ENCODE assay signal across 10 cellular contexts in genomic region chr4:55125763-55126541, GRCh38. TPM values are rescaled to one million over a fixed set of nuclear protein-coding genes. Genes with fewer than 3 reads are reported as not detected.
A peak's percentile ranks its signal among the peaks of the same experiment; 100 is the strongest.
DNase-seq lines count a peak whose midpoint lies in the region; ATAC-seq and TF ChIP-seq lines count a peak whose summit lies in the region.
"Had no signal": no experiment of that assay in that cellular context is flagged by ENCODE, and none has a peak within 500 bp of the region (broad histone marks: within the 10 kb centered on the region; RNA-seq: fewer than 3 reads in every experiment).

No MANE protein-coding gene starts in this region.

- TF ChIP-seq CTCF in vagina (IDR thresholded peaks at IDR 0.05) = no peak

- no peaks in the 10 kb centered on the region for H3K4me1 Mint-ChIP-seq in T-helper 2 cell treated with Interferon-gamma antibody and Interleukin-4, amounts not matched to agents 5 μg/mL and 100 μg/mL, for 36 hours (ENCODE audit: low read depth)
- H3K4me1 Mint-ChIP-seq: memory B cell had no signal

- no peaks in the 10 kb centered on the region for H3K9me3 ChIP-seq in vagina

- H3K27ac Mint-ChIP-seq in T-helper 2 cell treated with Interferon-gamma antibody and Interleukin-4, amounts not matched to agents 5 μg/mL and 100 μg/mL, for 36 hours = no peak overlapping the region
- H3K27ac Mint-ChIP-seq in activated naive CD4-positive, alpha-beta T cell treated with anti-CD3 and anti-CD28 coated beads, Interleukin-2, amount 50 U/mL, for 72 hours = no peak overlapping the region
- H3K27ac Mint-ChIP-seq: memory B cell had no signal

- no peaks in the 10 kb centered on the region for H3K36me3 ChIP-seq in vagina

- H3K4me3 ChIP-seq in vagina = peak overlapping the region; percentile 43

- no peak overlapping the region for H3K27ac ChIP-seq in vagina

- no peak overlapping the region for H3K4me3 Mint-ChIP-seq in T-helper 2 cell treated with Interferon-gamma antibody and Interleukin-4, amounts not matched to agents 5 μg/mL and 100 μg/mL, for 36 hours
- H3K4me3 Mint-ChIP-seq: memory B cell had no signal

- no peaks in the 10 kb centered on the region for H3K36me3 Mint-ChIP-seq in T-helper 2 cell treated with Interferon-gamma antibody and Interleukin-4, amounts not matched to agents 5 μg/mL and 100 μg/mL, for 36 hours (ENCODE audit: low read depth)
- H3K36me3 Mint-ChIP-seq in activated naive CD4-positive, alpha-beta T cell treated with anti-CD3 and anti-CD28 coated beads, Interleukin-2, amount 50 U/mL, for 72 hours = peaks cover 8 to 15% of the 10 kb centered on the region in 2 donors
- H3K36me3 Mint-ChIP-seq: memory B cell had no signal

- TF ChIP-seq POLR2A in vagina (IDR thresholded peaks at IDR 0.05) = no peak

- H3K9me3 Mint-ChIP-seq in T-helper 2 cell treated with Interferon-gamma antibody and Interleukin-4, amounts not matched to agents 5 μg/mL and 100 μg/mL, for 36 hours = no peaks in the 10 kb centered on the region
- H3K9me3 Mint-ChIP-seq in activated naive CD4-positive, alpha-beta T cell treated with anti-CD3 and anti-CD28 coated beads, Interleukin-2, amount 50 U/mL, for 72 hours = no peaks in the 10 kb centered on the region

- peaks cover 17% of the 10 kb centered on the region for H3K4me1 ChIP-seq in vagina

- intact Hi-C loops in Right ventricle myocardium inferior (cut with DNase I) = loop anchor here (2.0 kb wide), 1 partner anchor 53 kb away; no protein-coding TSS in a partner anchor
- intact Hi-C loops in cardiac septum (cut with DNase I) = no loop called here
- intact Hi-C loops in vagina (cut with DNase I) = no loop called here

- H3K27me3 ChIP-seq in vagina = no peaks in the 10 kb centered on the region

- peaks cover 46% of the 10 kb centered on the region for H3K27me3 Mint-ChIP-seq in T-helper 2 cell treated with Interferon-gamma antibody and Interleukin-4, amounts not matched to agents 5 μg/mL and 100 μg/mL, for 36 hours (ENCODE audit: low read depth)

- ATAC-seq in Right ventricle myocardium inferior = peak; percentile 51
- ATAC-seq in activated naive CD4-positive, alpha-beta T cell treated with anti-CD3 and anti-CD28 coated beads, Interleukin-2, amount 50 U/mL, for 72 hours = no peak

- DNase-seq in Right ventricle myocardium inferior (ENCODE audit: missing footprints) (no peak), cardiac septum (ENCODE audit: low spot score) (no peak), dermis blood vessel endothelial cell (peak; percentile 41), lung microvascular endothelial cell (ENCODE audit: low read depth in 2 of 2) (peak; percentile 27 to 34), vagina (ENCODE audit: extremely low spot score in 2 of 2) (no peak), GM19238 (ENCODE audit: insufficient read length, low spot score) (no peak)
- no peak for DNase-seq in T-helper 2 cell treated with Interferon-gamma antibody and Interleukin-4, amounts not matched to agents 5 μg/mL and 100 μg/mL, for 36 hours (ENCODE audit: low spot score)
- DNase-seq in activated naive CD4-positive, alpha-beta T cell treated with anti-CD3 and anti-CD28 coated beads, Interleukin-2, amount 50 U/mL, for 72 hours (ENCODE audit: low spot score in 2 of 2) = no peak
- DNase-seq: stimulated activated naive CD4-positive, alpha-beta T cell had no signal

RNA-seq across cellular contexts. Expression of gene KDR, which starts 0.6 kb away (rescaled TPM):
- 23.2 TPM for total RNA-seq in Right ventricle myocardium inferior
- total RNA-seq in cardiac septum = 28.7 TPM
- total RNA-seq in dermis blood vessel endothelial cell = 292 and 321 TPM in 2 replicates
- 177 and 192 TPM in 2 replicates for total RNA-seq in lung microvascular endothelial cell
- total RNA-seq in vagina = 19.4 TPM
- not detected for total RNA-seq in activated naive CD4-positive, alpha-beta T cell treated with anti-CD3 and anti-CD28 coated beads, Interleukin-2, amount 50 U/mL, for 72 hours

Comparison
In these comparisons a context has a peak if more than half of its experiments do, and no peak if none do; other contexts are left out.
1. DNase-seq: peak in dermis blood vessel endothelial cell (single experiment) and lung microvascular endothelial cell (2 of 2); none in Right ventricle myocardium inferior (single experiment), cardiac septum (single experiment), vagina (0 of 2), T-helper 2 cell treated with Interferon-gamma antibody and Interleukin-4, amounts not matched to agents 5 μg/mL and 100 μg/mL, for 36 hours (single experiment), GM19238 (single experiment) and activated naive CD4-positive, alpha-beta T cell treated with anti-CD3 and anti-CD28 coated beads, Interleukin-2, amount 50 U/mL, for 72 hours (0 of 2).
2. RNA of gene KDR, which starts 0.6 kb away (total RNA-seq): 292 to 321 TPM in dermis blood vessel endothelial cell, 177 to 192 TPM in lung microvascular endothelial cell, 28.7 TPM in cardiac septum (single experiment), 23.2 TPM in Right ventricle myocardium inferior (single experiment) and 19.4 TPM in vagina (single experiment); not detected in activated naive CD4-positive, alpha-beta T cell treated with anti-CD3 and anti-CD28 coated beads, Interleukin-2, amount 50 U/mL, for 72 hours; every median in the first group is over 10 times any median in the second.